ENCODE assay signal across 29 cellular contexts in the genomic region with DNA sequence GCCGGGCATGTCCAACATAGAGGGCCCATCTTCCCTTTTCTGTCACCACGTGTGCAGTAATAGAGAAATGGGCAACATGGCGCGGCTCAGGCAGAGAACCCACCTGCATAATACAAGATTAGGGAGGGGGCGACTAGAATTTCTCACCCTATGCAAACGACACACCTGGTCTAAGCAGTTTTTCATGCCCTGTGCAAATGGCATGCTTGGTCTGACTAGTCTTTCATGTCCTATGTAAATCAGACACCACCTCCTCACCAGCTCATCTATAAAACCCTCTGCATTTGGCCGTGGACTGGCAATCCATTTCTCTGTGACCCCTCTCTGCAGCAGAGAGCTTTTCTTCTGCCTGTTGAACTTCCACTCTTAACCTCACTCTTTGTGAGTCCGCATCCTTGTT.
DNase-seq lines count a peak whose midpoint lies in the region; ATAC-seq, FAIRE-seq and TF ChIP-seq lines count a peak whose summit lies in the region.
"Had no signal": no experiment of that assay in that cellular context is flagged by ENCODE, and none has a peak within 500 bp of the region (broad histone marks: within the 10 kb centered on the region; RNA-seq: fewer than 3 reads in every experiment).

No MANE protein-coding gene starts in this region.

- TF ChIP-seq CTCF in testis (IDR thresholded peaks at IDR 0.05) (no peak), D721Med (IDR thresholded peaks at IDR 0.05; ENCODE audit: insufficient read depth, missing control alignments) (no peak)

- H3K27ac ChIP-seq in Karpas-422 (ENCODE audit: low read length) (no peak overlapping the region), testis (peak overlapping the region; percentile 9 to 60)
- H3K27ac ChIP-seq: A549, PC-9, SJCRH30 had no signal

- intact Hi-C loops in testis (cut with DNase I; ENCODE audit: low total_unique reads), result no loop called here

- peak overlapping the region; percentile 5 for H3K4me2 ChIP-seq in Karpas-422 (ENCODE audit: low read depth, low read length, poor library complexity, severe bottlenecking)
- H3K4me2 ChIP-seq: A549, PC-9 had no signal

- DNase-seq in Karpas-422 (peak; percentile 58), NCI-H526 (lab: John Stamatoyannopoulos, UW) (peak; percentile 90 to 94), germinal center (ENCODE audit: low spot score) (peak; percentile 23), testis (no peak), cerebellar nuclear complex (lab: John Stamatoyannopoulos, UW) (no peak), D721Med (ENCODE audit: insufficient read length, low spot score) (no peak)
- DNase-seq: AML-193; C1 segment of cervical spinal cord; Caco-2; CD4-positive, alpha-beta memory T cell; DMS79 treated with DMSO at 0.1 percent for 48 hours; GF-D8; IMR-90; KG1; MM.1S; NCI-H1092; NCI-H1436; NCI-H2029; NCI-H2171; NCI-H345; NCI-H510A treated with DMSO at 0.1 percent for 48 hours; NCI-H774; PC-9; SJCRH30 had no signal

- no peaks in the 10 kb centered on the region for H3K27me3 ChIP-seq in Karpas-422 (ENCODE audit: low read length)
- H3K27me3 ChIP-seq in testis, result no peaks in the 10 kb centered on the region
- H3K27me3 ChIP-seq: SJCRH30 had no signal

- no peaks in the 10 kb centered on the region for H4K20me1 ChIP-seq in Karpas-422 (ENCODE audit: insufficient read depth, low read depth, low read length)

- H3K36me3 ChIP-seq in Karpas-422 (ENCODE audit: insufficient read depth, low read length) (no peaks in the 10 kb centered on the region), testis (ENCODE audit: low read depth, missing control alignments) (no peaks in the 10 kb centered on the region)
- H3K36me3 ChIP-seq: SJCRH30 had no signal

- no peak for FAIRE-seq in D721Med (lab: Jason Lieb, UNC)
- FAIRE-seq: A549, GM18507, H54 had no signal

- no peak for ATAC-seq in SK-N-SH treated with all-trans-retinoic acid at 6 μM for 48 hours
- ATAC-seq: A549, Right ventricle myocardium inferior had no signal

- H3K4me1 ChIP-seq in Karpas-422 (ENCODE audit: low read length) (peaks cover 18% of the 10 kb centered on the region), testis (peaks cover 12% of the 10 kb centered on the region)
- H3K4me1 ChIP-seq: A549, Caco-2, SJCRH30 had no signal

- no peak for TF ChIP-seq POLR2A in testis (IDR thresholded peaks at IDR 0.05)

- no peak overlapping the region; the same call in 1 of the 2 replicates for H2AFZ ChIP-seq in Karpas-422 (ENCODE audit: low read length)
- H2AFZ ChIP-seq: PC-9 had no signal

- H3K4me3 ChIP-seq in Karpas-422 (ENCODE audit: low read length) (no peak overlapping the region), testis (no peak overlapping the region)
- H3K4me3 ChIP-seq: A549, PC-9, SJCRH30 had no signal

- H3K9me2 ChIP-seq in Karpas-422 (replicated peaks; ENCODE audit: insufficient read depth, low read length), result no peaks in the 10 kb centered on the region

- H3K9ac ChIP-seq in Karpas-422 (ENCODE audit: low read length), result no peak overlapping the region

- H3K9me3 ChIP-seq in Karpas-422 (ENCODE audit: low read length) (no peaks in the 10 kb centered on the region), testis (no peaks in the 10 kb centered on the region)
- H3K9me3 ChIP-seq: A549, Caco-2, SJCRH30 had no signal

- H3K79me2 ChIP-seq in Karpas-422 (ENCODE audit: low read length), result no peaks in the 10 kb centered on the region

- WGBS in testis, 2 donors, result 74 to 77% methylated on average over 8 of the region's 8 CpGs

TF ChIP-seq in SK-N-SH treated with all-trans-retinoic acid at 6 μM for 48 hours, 23 proteins besides CTCF, POLR2A, EP300 and RAD21:
- TF ChIP-seq GLIS3 (CRISPR knock-in tag; IDR thresholded peaks at IDR 0.05), result no peak
- TF ChIP-seq, protein P1, sequence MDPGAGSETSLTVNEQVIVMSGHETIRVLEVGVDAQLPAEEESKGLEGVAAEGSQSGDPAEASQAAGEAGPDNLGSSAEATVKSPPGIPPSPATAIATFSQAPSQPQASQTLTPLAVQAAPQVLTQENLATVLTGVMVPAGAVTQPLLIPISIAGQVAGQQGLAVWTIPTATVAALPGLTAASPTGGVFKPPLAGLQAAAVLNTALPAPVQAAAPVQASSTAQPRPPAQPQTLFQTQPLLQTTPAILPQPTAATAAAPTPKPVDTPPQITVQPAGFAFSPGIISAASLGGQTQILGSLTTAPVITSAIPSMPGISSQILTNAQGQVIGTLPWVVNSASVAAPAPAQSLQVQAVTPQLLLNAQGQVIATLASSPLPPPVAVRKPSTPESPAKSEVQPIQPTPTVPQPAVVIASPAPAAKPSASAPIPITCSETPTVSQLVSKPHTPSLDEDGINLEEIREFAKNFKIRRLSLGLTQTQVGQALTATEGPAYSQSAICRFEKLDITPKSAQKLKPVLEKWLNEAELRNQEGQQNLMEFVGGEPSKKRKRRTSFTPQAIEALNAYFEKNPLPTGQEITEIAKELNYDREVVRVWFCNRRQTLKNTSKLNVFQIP (CRISPR knock-in tag; IDR thresholded peaks at IDR 0.05; ENCODE audit: borderline replicate concordance, low read depth), result no peak
- TF ChIP-seq, protein P2, sequence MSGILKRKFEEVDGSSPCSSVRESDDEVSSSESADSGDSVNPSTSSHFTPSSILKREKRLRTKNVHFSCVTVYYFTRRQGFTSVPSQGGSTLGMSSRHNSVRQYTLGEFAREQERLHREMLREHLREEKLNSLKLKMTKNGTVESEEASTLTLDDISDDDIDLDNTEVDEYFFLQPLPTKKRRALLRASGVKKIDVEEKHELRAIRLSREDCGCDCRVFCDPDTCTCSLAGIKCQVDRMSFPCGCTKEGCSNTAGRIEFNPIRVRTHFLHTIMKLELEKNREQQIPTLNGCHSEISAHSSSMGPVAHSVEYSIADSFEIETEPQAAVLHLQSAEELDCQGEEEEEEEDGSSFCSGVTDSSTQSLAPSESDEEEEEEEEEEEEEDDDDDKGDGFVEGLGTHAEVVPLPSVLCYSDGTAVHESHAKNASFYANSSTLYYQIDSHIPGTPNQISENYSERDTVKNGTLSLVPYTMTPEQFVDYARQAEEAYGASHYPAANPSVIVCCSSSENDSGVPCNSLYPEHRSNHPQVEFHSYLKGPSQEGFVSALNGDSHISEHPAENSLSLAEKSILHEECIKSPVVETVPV (CRISPR knock-in tag; IDR thresholded peaks at IDR 0.05), result no peak
- TF ChIP-seq, protein P3, sequence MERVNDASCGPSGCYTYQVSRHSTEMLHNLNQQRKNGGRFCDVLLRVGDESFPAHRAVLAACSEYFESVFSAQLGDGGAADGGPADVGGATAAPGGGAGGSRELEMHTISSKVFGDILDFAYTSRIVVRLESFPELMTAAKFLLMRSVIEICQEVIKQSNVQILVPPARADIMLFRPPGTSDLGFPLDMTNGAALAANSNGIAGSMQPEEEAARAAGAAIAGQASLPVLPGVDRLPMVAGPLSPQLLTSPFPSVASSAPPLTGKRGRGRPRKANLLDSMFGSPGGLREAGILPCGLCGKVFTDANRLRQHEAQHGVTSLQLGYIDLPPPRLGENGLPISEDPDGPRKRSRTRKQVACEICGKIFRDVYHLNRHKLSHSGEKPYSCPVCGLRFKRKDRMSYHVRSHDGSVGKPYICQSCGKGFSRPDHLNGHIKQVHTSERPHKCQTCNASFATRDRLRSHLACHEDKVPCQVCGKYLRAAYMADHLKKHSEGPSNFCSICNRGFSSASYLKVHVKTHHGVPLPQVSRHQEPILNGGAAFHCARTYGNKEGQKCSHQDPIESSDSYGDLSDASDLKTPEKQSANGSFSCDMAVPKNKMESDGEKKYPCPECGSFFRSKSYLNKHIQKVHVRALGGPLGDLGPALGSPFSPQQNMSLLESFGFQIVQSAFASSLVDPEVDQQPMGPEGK (CRISPR knock-in tag; IDR thresholded peaks at IDR 0.05; ENCODE audit: borderline replicate concordance), result no peak
- TF ChIP-seq OSR1 (CRISPR knock-in tag; IDR thresholded peaks at IDR 0.05), result no peak
- no peak for TF ChIP-seq BACH2 (CRISPR knock-in tag; IDR thresholded peaks at IDR 0.05; ENCODE audit: borderline replicate concordance)
- TF ChIP-seq TOX (CRISPR knock-in tag; IDR thresholded peaks at IDR 0.05; ENCODE audit: borderline replicate concordance), result no peak
- no peak for TF ChIP-seq ESRRG (CRISPR knock-in tag; IDR thresholded peaks at IDR 0.05)
TF ChIP-seq in SK-N-SH treated with all-trans-retinoic acid at 6 μM for 48 hours: peak in this region for 0.

Comparison
In these comparisons a context has a peak if more than half of its experiments do, and no peak if none do; other contexts are left out.
1. DNase-seq: peak in Karpas-422 (single experiment), NCI-H526 (2 of 2) and germinal center (single experiment); none in testis (single experiment), cerebellar nuclear complex (0 of 2) and D721Med (single experiment).